In genomic region chr1:229578168-229579100, GRCh38 we compare ENCODE assay signal across 9 cellular contexts. TPM values are rescaled to one million over a fixed set of nuclear protein-coding genes. Genes with fewer than 3 reads are reported as not detected.
DNase-seq lines count a peak whose midpoint lies in the region; ATAC-seq, FAIRE-seq and TF ChIP-seq lines count a peak whose summit lies in the region.
"Had no signal": no experiment of that assay in that cellular context is flagged by ENCODE, and none has a peak within 500 bp of the region (broad histone marks: within the 10 kb centered on the region; RNA-seq: fewer than 3 reads in every experiment).

No MANE protein-coding gene starts in this region.

- H3K27ac ChIP-seq in muscle layer of duodenum (ENCODE audit: low read length): no peak overlapping the region
- H3K27ac ChIP-seq in brain microvascular endothelial cell: no peak overlapping the region
- H3K27ac ChIP-seq in pancreas: peak overlapping the region in 2 of 4 donors; percentile 47 to 58

- H3K4me1 Mint-ChIP-seq in HFFc6 (ENCODE audit: low read depth): peaks cover 11% of the 10 kb centered on the region

- H3K9me3 Mint-ChIP-seq in HFFc6: no peaks in the 10 kb centered on the region

- H3K27me3 Mint-ChIP-seq in HFFc6 (ENCODE audit: insufficient read depth): peaks cover 10% of the 10 kb centered on the region; the same call in 1 of the 2 replicates

- TF ChIP-seq CTCF in GM06990 (IDR thresholded peaks at IDR 0.05; ENCODE audit: insufficient read depth, low read length, poor library complexity, severe bottlenecking): no peak
- TF ChIP-seq CTCF in HFFc6 (IDR thresholded peaks at IDR 0.05): no peak
- no peak for TF ChIP-seq CTCF in brain microvascular endothelial cell (IDR thresholded peaks at IDR 0.05; ENCODE audit: low read depth, low read length, missing control alignments)
- no peak for TF ChIP-seq CTCF in pancreas (IDR thresholded peaks at IDR 0.05)

- peak overlapping the region; percentile 17; the same call in 1 of the 2 replicates for H3K4me3 ChIP-seq in GM06990 (replicated peaks; ENCODE audit: low read depth, low read length)
- H3K4me3 ChIP-seq in muscle layer of duodenum (ENCODE audit: low read depth in 1 of 2, low read length in 2 of 2): peak overlapping the region; percentile 38 to 41
- H3K4me3 ChIP-seq in brain microvascular endothelial cell (ENCODE audit: low read depth, low read length): no peak overlapping the region
- no peak overlapping the region for H3K4me3 ChIP-seq in pancreas

- in situ Hi-C loops in SK-MEL-5 (cut with HindIII; ENCODE audit: low pct_unique_long_range_greater_than_20kb, low sequenced_read_pairs) (no loop called here), brain microvascular endothelial cell (cut with HindIII; ENCODE audit: low pct_ligation_motif_present, low sequenced_read_pairs) (no loop called here)

- no peak for FAIRE-seq in pancreas (lab: Jason Lieb, UNC)

- 79 to 84% methylated on average over 14 of the region's 14 CpGs for WGBS in pancreas, 2 donors

- intact Hi-C loops in pancreas (cut with DNase I): no loop called here

- H3K4me3 Mint-ChIP-seq in HFFc6: peak overlapping the region; percentile 47; the same call in 1 of the 2 replicates

- no peak for ATAC-seq in GM21717 (IDR thresholded peaks at IDR 0.05; ENCODE audit: unreplicated experiment)
- ATAC-seq in pancreas: no peak

- H3K27me3 ChIP-seq in GM06990 (replicated peaks; ENCODE audit: control insufficient read depth, insufficient read depth, low read length) (no peaks in the 10 kb centered on the region), muscle layer of duodenum (ENCODE audit: low read depth, low read length) (no peaks in the 10 kb centered on the region), brain microvascular endothelial cell (replicated peaks) (no peaks in the 10 kb centered on the region), pancreas (no peaks in the 10 kb centered on the region)

- H3K9me3 ChIP-seq in muscle layer of duodenum (ENCODE audit: control insufficient read depth in 1 of 2, low read length in 2 of 2) (no peaks in the 10 kb centered on the region), pancreas (no peaks in the 10 kb centered on the region)

- H3K36me3 Mint-ChIP-seq in HFFc6 (ENCODE audit: low read depth): no peaks in the 10 kb centered on the region

- no peak for DNase-seq in GM06990 (ENCODE audit: extremely low read depth, insufficient read length)
- no peak for DNase-seq in HFFc6
- DNase-seq in SK-MEL-5 (ENCODE audit: low read depth, low spot score): peak; percentile 11
- no peak for DNase-seq in brain microvascular endothelial cell
- DNase-seq in pancreas: no peak
- DNase-seq in SHP77 (lab: John Stamatoyannopoulos, UW): no peak
- DNase-seq: NCI-H526 treated with DMSO at 0.1 percent for 48 hours had no signal

- H3K36me3 ChIP-seq in GM06990 (ENCODE audit: control insufficient read depth, insufficient read depth, low read length) (no peaks in the 10 kb centered on the region), muscle layer of duodenum (ENCODE audit: control insufficient read depth in 1 of 2, insufficient read depth in 2 of 2, low read length in 2 of 2) (no peaks in the 10 kb centered on the region), brain microvascular endothelial cell (replicated peaks) (no peaks in the 10 kb centered on the region), pancreas (no peaks in the 10 kb centered on the region)

- H3K4me1 ChIP-seq in muscle layer of duodenum (ENCODE audit: control insufficient read depth in 1 of 2, insufficient read depth in 2 of 2, low read length in 2 of 2): peaks cover 0 to 17% of the 10 kb centered on the region in 2 donors
- peaks cover 0 to 16% (median 3%) of the 10 kb centered on the region in 3 donors for H3K4me1 ChIP-seq in pancreas

- no peak overlapping the region for H3K27ac Mint-ChIP-seq in HFFc6

RNA-seq across cellular contexts. Expression of gene ABCB10, which starts 19.9 kb away (rescaled TPM):
- 10 to 100 TPM; 16.1 to 21.0 (median 18.4) TPM for total RNA-seq in HFFc6 (2021; fragmentation: NEBNext Ultra II Directional; extraction: Animal tissue kit (Norgen Biotek cat#: 25700))
- total RNA-seq in SK-MEL-5 (2014; rRNA removed; shearing (Covaris generic)): 17.8 and 20.0 TPM in 2 replicates
- polyA plus RNA-seq in SK-MEL-5 (2015; cell fraction: cytosol; rRNA removed): 12.5 and 14.2 TPM in 2 replicates
- 16.3 and 20.3 TPM in 2 replicates for polyA plus RNA-seq in SK-MEL-5 (2015; cell fraction: nucleus; rRNA removed)
- 1 to 10 TPM; 4.9 to 8.6 (median 7.2) TPM for total RNA-seq in pancreas
- polyA plus RNA-seq in pancreas: 1 to 10 TPM; 3.8 to 6.5 TPM

RNA-seq across cellular contexts. Expression of gene TAF5L, which starts 47.5 kb away (rescaled TPM):
- total RNA-seq in HFFc6 (2021; fragmentation: NEBNext Ultra II Directional; extraction: Animal tissue kit (Norgen Biotek cat#: 25700)): 10 to 100 TPM; 17.6 to 20.7 (median 20.3) TPM
- 21.5 TPM in 2 replicates for total RNA-seq in SK-MEL-5 (2014; rRNA removed; shearing (Covaris generic))
- polyA plus RNA-seq in SK-MEL-5 (2015; cell fraction: cytosol; rRNA removed): 21.2 and 26.7 TPM in 2 replicates
- polyA plus RNA-seq in SK-MEL-5 (2015; cell fraction: nucleus; rRNA removed): 18.7 and 23.5 TPM in 2 replicates
- total RNA-seq in pancreas: 1 to 10 TPM; 4.4 to 9.5 (median 7.1) TPM
- 1 to 10 TPM; 5.1 to 8.5 TPM for polyA plus RNA-seq in pancreas

RNA-seq across cellular contexts. Expression of gene URB2, which starts 47.6 kb away (rescaled TPM):
- 10 to 100 TPM in 3 of 6 experiments, 1 to 10 TPM in 3; 8.8 to 12.6 (median 9.8) TPM for total RNA-seq in HFFc6 (2021; fragmentation: NEBNext Ultra II Directional; extraction: Animal tissue kit (Norgen Biotek cat#: 25700))
- total RNA-seq in SK-MEL-5 (2014; rRNA removed; shearing (Covaris generic)): 17.5 and 17.6 TPM in 2 replicates
- polyA plus RNA-seq in SK-MEL-5 (2015; cell fraction: cytosol; rRNA removed): 12.8 and 16.9 TPM in 2 replicates
- 23.9 and 25.6 TPM in 2 replicates for polyA plus RNA-seq in SK-MEL-5 (2015; cell fraction: nucleus; rRNA removed)
- 1 to 10 TPM; 2.0 to 4.7 (median 3.9) TPM for total RNA-seq in pancreas
- 1 to 10 TPM; 2.0 to 2.3 TPM for polyA plus RNA-seq in pancreas

Comparison
In these comparisons a context has a peak if more than half of its experiments do, and no peak if none do; other contexts are left out.
1. H3K4me3 ChIP-seq: peak in GM06990 (single experiment) and muscle layer of duodenum (2 of 2); none in brain microvascular endothelial cell (single experiment) and pancreas (0 of 4).